Comparison of ENCODE assay signal across 10 cellular contexts in genomic region chr16:19879241-19879792, GRCh38. TPM values are rescaled to one million over a fixed set of nuclear protein-coding genes. Genes with fewer than 3 reads are reported as not detected.
A peak's percentile ranks its signal among the peaks of the same experiment; 100 is the strongest.
DNase-seq lines count a peak whose midpoint lies in the region; ATAC-seq lines count a peak whose summit lies in the region.
"Had no signal": no experiment of that assay in that cellular context is flagged by ENCODE, and none has a peak within 500 bp of the region (broad histone marks: within the 10 kb centered on the region; RNA-seq: fewer than 3 reads in every experiment).

No MANE protein-coding gene starts in this region.

- intact Hi-C loops in Right ventricle myocardium superior (cut with DNase I): loop anchor here (10.0 kb wide), 1 partner anchor 115 kb away; no protein-coding TSS in a partner anchor
- intact Hi-C loops in cardiac septum (cut with DNase I): no loop called here
- intact Hi-C loops in left ventricle myocardium superior (cut with micrococcal nuclease): no loop called here

- ATAC-seq in Right ventricle myocardium superior (ENCODE audit: poor library complexity): peak; percentile 17
- ATAC-seq in left ventricle myocardium superior: peak; percentile 28
- no peak for ATAC-seq in GM19351 (IDR thresholded peaks at IDR 0.05; ENCODE audit: unreplicated experiment)
- ATAC-seq in HG03520 (IDR thresholded peaks at IDR 0.05; ENCODE audit: unreplicated experiment): no peak

- DNase-seq in Right ventricle myocardium superior: no peak
- DNase-seq in cardiac septum (ENCODE audit: low spot score): no peak
- peak; percentile 15 for DNase-seq in RPMI8226
- peak; percentile 48 for DNase-seq in left ventricle myocardium superior
- DNase-seq in activated CD4-positive, alpha-beta T cell treated with anti-CD3 and anti-CD28 coated beads, Interleukin-2, amount 50 U/mL, for 1 hour: no peak
- no peak for DNase-seq in cerebellar nuclear complex (lab: John Stamatoyannopoulos, UW)
- DNase-seq: activated T-cell treated with anti-CD3 and anti-CD28 coated beads, Interleukin-2, amount 50 U/mL, for 1 hour; stimulated activated naive CD4-positive, alpha-beta T cell had no signal

RNA-seq across cellular contexts. Expression of gene GPRC5B, which starts 5.3 kb away (rescaled TPM):
- 83.7 TPM for total RNA-seq in Right ventricle myocardium superior
- 54.1 TPM for total RNA-seq in cardiac septum
- 103 TPM for total RNA-seq in left ventricle myocardium superior

Comparison
In these comparisons a context has a peak if more than half of its experiments do, and no peak if none do; other contexts are left out.
1. DNase-seq: peak in RPMI8226 (single experiment) and left ventricle myocardium superior (single experiment); none in Right ventricle myocardium superior (single experiment), cardiac septum (single experiment), activated CD4-positive, alpha-beta T cell treated with anti-CD3 and anti-CD28 coated beads, Interleukin-2, amount 50 U/mL, for 1 hour (single experiment) and cerebellar nuclear complex (0 of 2).
2. ATAC-seq: peak in Right ventricle myocardium superior (single experiment) and left ventricle myocardium superior (single experiment); none in GM19351 (single experiment) and HG03520 (single experiment).